In genomic region chr3:57756528-57757401, GRCh38 we compare ENCODE assay signal across 8 cellular contexts. TPM values are rescaled to one million over a fixed set of nuclear protein-coding genes. Genes with fewer than 3 reads are reported as not detected.
DNase-seq lines count a peak whose midpoint lies in the region; ATAC-seq and TF ChIP-seq lines count a peak whose summit lies in the region.

No MANE protein-coding gene starts in this region.

- peaks cover 6% of the 10 kb centered on the region for H3K4me1 ChIP-seq in iPS-15b (ENCODE audit: control insufficient read depth, insufficient read depth, low read length)

- POLR2A ChIA-PET in AG04450 (lab: Yijun Ruan, JAX), result interaction anchor here (0.6 to 1.7 kb wide), 6 partner anchors 30 to 201 kb away, joined by 3 to 14 read pairs (median 3); partner anchors contain the start of genes ARF4, DENND6A and PDE12

- H3K27ac Mint-ChIP-seq in T-helper 2 cell treated with Interferon-gamma antibody and Interleukin-4, amounts not matched to agents 5 μg/mL and 100 μg/mL, for 36 hours, result peak overlapping the region; percentile 96

- H3K4me3 ChIP-seq in AG04450 (ENCODE audit: low read depth, low read length) (peak overlapping the region; percentile 80), astrocyte of the spinal cord (ENCODE audit: low read depth, low read length) (peak overlapping the region; percentile 84), iPS-15b (ENCODE audit: low read depth, low read length) (peak overlapping the region; percentile 87), skeletal muscle cell (ENCODE audit: low read depth, low read length) (peak overlapping the region; percentile 80)

- H3K4me3 Mint-ChIP-seq in T-helper 2 cell treated with Interferon-gamma antibody and Interleukin-4, amounts not matched to agents 5 μg/mL and 100 μg/mL, for 36 hours, result peak overlapping the region; percentile 97

- TF ChIP-seq CTCF in AG04450 (IDR thresholded peaks at IDR 0.05; ENCODE audit: low read depth, low read length), result no peak
- TF ChIP-seq CTCF in astrocyte of the spinal cord (IDR thresholded peaks at IDR 0.05; ENCODE audit: low read depth, low read length), result no peak

- peak overlapping the region; percentile 73 for H3K27ac ChIP-seq in AG04450 (ENCODE audit: low read depth, low read length)

- H3K9me3 ChIP-seq in AG04450 (ENCODE audit: control insufficient read depth, insufficient read depth, low read length) (no peaks in the 10 kb centered on the region; the same call in 1 of the 2 replicates), iPS-15b (ENCODE audit: control insufficient read depth, insufficient read depth, low read length) (no peaks in the 10 kb centered on the region)

- no peaks in the 10 kb centered on the region for H3K36me3 ChIP-seq in iPS-15b (ENCODE audit: control insufficient read depth, insufficient read depth, low read length)

- peaks cover 10% of the 10 kb centered on the region for H3K27me3 Mint-ChIP-seq in T-helper 2 cell treated with Interferon-gamma antibody and Interleukin-4, amounts not matched to agents 5 μg/mL and 100 μg/mL, for 36 hours (ENCODE audit: low read depth)

- peak; percentile 12 for ATAC-seq in GM19043 (IDR thresholded peaks at IDR 0.05; ENCODE audit: low read depth, unreplicated experiment)
- peak; percentile 17 for ATAC-seq in HG03342 (IDR thresholded peaks at IDR 0.05; ENCODE audit: unreplicated experiment)

- in situ Hi-C loops in astrocyte of the spinal cord (cut with HindIII; ENCODE audit: low sequenced_read_pairs), result no loop called here

- CTCF ChIA-PET in AG04450 (lab: Charles Lee), result no interaction called here

- DNase-seq in AG04450 (ENCODE audit: low read depth, low spot score) (no peak), astrocyte of the spinal cord (ENCODE audit: low read depth, low spot score) (peak; percentile 59), skeletal muscle cell (ENCODE audit: low read depth) (no peak), middle frontal gyrus (ENCODE audit: extremely low spot score, low spot score) (no peak)
- DNase-seq in T-helper 2 cell treated with Interferon-gamma antibody and Interleukin-4, amounts not matched to agents 5 μg/mL and 100 μg/mL, for 36 hours (ENCODE audit: low spot score), result peak; percentile 26

- H3K4me1 Mint-ChIP-seq in T-helper 2 cell treated with Interferon-gamma antibody and Interleukin-4, amounts not matched to agents 5 μg/mL and 100 μg/mL, for 36 hours (ENCODE audit: low read depth), result peaks cover 28% of the 10 kb centered on the region

- H3K9ac ChIP-seq in iPS-15b (ENCODE audit: low read depth, low read length), result peak overlapping the region; percentile 68

- H3K36me3 Mint-ChIP-seq in T-helper 2 cell treated with Interferon-gamma antibody and Interleukin-4, amounts not matched to agents 5 μg/mL and 100 μg/mL, for 36 hours (ENCODE audit: low read depth), result peaks cover 38% of the 10 kb centered on the region

- H3K9me3 Mint-ChIP-seq in T-helper 2 cell treated with Interferon-gamma antibody and Interleukin-4, amounts not matched to agents 5 μg/mL and 100 μg/mL, for 36 hours, result no peaks in the 10 kb centered on the region

- H3K27me3 ChIP-seq in AG04450 (ENCODE audit: control insufficient read depth, insufficient read depth, low read length) (no peaks in the 10 kb centered on the region), iPS-15b (ENCODE audit: control insufficient read depth, insufficient read depth, low read length) (no peaks in the 10 kb centered on the region)

RNA-seq across cellular contexts. Expression of gene SLMAP, which starts 0.7 kb away (rescaled TPM):
- polyA plus RNA-seq in AG04450 (2011; rRNA removed), result 29.7 and 40.2 TPM in 2 replicates
- 71.4 and 77.8 TPM in 2 replicates for polyA minus RNA-seq in AG04450 (2011; rRNA and poly(A)+ RNA removed)

Comparison
In these comparisons a context has a peak if more than half of its experiments do, and no peak if none do; other contexts are left out.
1. DNase-seq: peak in T-helper 2 cell treated with Interferon-gamma antibody and Interleukin-4, amounts not matched to agents 5 μg/mL and 100 μg/mL, for 36 hours (single experiment) and astrocyte of the spinal cord (single experiment); none in AG04450 (single experiment), skeletal muscle cell (single experiment) and middle frontal gyrus (single experiment).
2. Peak in every context shown above with its lines, with median percentiles within 50 percentile points of each other: H3K4me3 ChIP-seq.